ENCODE assay signal across 1 cellular context in the genomic region with DNA sequence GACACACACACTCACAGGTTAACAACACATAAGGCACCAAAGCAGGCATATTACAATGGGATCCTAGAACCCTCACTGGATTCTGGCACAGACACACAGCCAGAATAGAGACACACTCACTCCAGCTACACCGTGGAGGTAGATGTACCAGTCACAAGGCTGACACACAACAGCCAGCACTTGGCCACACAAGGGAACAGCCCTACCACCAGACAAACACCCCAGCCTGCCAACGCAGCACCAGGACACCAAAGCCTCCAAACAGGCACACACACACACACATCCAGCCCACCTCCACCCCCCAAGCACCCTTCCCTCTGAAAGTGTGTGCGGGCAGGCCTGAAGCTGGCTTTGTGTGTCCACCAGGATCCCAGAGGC.
TF ChIP-seq lines count a peak whose summit lies in the region.

No MANE protein-coding gene starts in this region.

TF ChIP-seq in HepG2, 621 proteins besides CTCF, POLR2A, EP300 and RAD21:
- no peak for TF ChIP-seq MEIS1 (CRISPR knock-in tag; IDR thresholded peaks at IDR 0.05; ENCODE audit: borderline replicate concordance)
- TF ChIP-seq, protein P1, sequence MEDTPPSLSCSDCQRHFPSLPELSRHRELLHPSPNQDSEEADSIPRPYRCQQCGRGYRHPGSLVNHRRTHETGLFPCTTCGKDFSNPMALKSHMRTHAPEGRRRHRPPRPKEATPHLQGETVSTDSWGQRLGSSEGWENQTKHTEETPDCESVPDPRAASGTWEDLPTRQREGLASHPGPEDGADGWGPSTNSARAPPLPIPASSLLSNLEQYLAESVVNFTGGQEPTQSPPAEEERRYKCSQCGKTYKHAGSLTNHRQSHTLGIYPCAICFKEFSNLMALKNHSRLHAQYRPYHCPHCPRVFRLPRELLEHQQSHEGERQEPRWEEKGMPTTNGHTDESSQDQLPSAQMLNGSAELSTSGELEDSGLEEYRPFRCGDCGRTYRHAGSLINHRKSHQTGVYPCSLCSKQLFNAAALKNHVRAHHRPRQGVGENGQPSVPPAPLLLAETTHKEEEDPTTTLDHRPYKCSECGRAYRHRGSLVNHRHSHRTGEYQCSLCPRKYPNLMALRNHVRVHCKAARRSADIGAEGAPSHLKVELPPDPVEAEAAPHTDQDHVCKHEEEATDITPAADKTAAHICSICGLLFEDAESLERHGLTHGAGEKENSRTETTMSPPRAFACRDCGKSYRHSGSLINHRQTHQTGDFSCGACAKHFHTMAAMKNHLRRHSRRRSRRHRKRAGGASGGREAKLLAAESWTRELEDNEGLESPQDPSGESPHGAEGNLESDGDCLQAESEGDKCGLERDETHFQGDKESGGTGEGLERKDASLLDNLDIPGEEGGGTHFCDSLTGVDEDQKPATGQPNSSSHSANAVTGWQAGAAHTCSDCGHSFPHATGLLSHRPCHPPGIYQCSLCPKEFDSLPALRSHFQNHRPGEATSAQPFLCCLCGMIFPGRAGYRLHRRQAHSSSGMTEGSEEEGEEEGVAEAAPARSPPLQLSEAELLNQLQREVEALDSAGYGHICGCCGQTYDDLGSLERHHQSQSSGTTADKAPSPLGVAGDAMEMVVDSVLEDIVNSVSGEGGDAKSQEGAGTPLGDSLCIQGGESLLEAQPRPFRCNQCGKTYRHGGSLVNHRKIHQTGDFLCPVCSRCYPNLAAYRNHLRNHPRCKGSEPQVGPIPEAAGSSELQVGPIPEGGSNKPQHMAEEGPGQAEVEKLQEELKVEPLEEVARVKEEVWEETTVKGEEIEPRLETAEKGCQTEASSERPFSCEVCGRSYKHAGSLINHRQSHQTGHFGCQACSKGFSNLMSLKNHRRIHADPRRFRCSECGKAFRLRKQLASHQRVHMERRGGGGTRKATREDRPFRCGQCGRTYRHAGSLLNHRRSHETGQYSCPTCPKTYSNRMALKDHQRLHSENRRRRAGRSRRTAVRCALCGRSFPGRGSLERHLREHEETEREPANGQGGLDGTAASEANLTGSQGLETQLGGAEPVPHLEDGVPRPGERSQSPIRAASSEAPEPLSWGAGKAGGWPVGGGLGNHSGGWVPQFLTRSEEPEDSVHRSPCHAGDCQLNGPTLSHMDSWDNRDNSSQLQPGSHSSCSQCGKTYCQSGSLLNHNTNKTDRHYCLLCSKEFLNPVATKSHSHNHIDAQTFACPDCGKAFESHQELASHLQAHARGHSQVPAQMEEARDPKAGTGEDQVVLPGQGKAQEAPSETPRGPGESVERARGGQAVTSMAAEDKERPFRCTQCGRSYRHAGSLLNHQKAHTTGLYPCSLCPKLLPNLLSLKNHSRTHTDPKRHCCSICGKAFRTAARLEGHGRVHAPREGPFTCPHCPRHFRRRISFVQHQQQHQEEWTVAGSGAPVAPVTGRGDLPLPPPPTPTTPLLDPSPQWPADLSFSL (CRISPR knock-in tag; IDR thresholded peaks at IDR 0.05): peak; percentile 97
